Comparison of ENCODE assay signal across 10 cellular contexts in genomic region chr1:109630081-109630880, GRCh38. TPM values are rescaled to one million over a fixed set of nuclear protein-coding genes. Genes with fewer than 3 reads are reported as not detected.
A peak's percentile ranks its signal among the peaks of the same experiment; 100 is the strongest.
DNase-seq lines count a peak whose midpoint lies in the region; ATAC-seq, FAIRE-seq and TF ChIP-seq lines count a peak whose summit lies in the region.
"Had no signal": no experiment of that assay in that cellular context is flagged by ENCODE, and none has a peak within 500 bp of the region (broad histone marks: within the 10 kb centered on the region; RNA-seq: fewer than 3 reads in every experiment).

No MANE protein-coding gene starts in this region.

- TF ChIP-seq CTCF in hepatocyte (IDR thresholded peaks at IDR 0.05; ENCODE audit: poor library complexity) (peak; percentile 55), testis (IDR thresholded peaks at IDR 0.05) (peak in 1 of 3 experiments; percentile 51)

- H3K9me3 ChIP-seq in hepatocyte (ENCODE audit: low read depth): no peaks in the 10 kb centered on the region
- H3K9me3 ChIP-seq in testis: no peaks in the 10 kb centered on the region
- H3K9me3 ChIP-seq: SJSA1 had no signal

- ATAC-seq in activated naive CD8-positive, alpha-beta T cell treated with anti-CD3 and anti-CD28 coated beads, Interleukin-2, amount 50 U/mL, for 24 hours: no peak

- peaks cover 24% of the 10 kb centered on the region for H3K36me3 Mint-ChIP-seq in activated naive CD8-positive, alpha-beta T cell treated with anti-CD3 and anti-CD28 coated beads, Interleukin-2, amount 50 U/mL, for 24 hours (ENCODE audit: low read depth)
- H3K36me3 Mint-ChIP-seq in activated naive CD8-positive, alpha-beta T cell treated with anti-CD3 and anti-CD28 coated beads for 36 hours: peaks cover 6% of the 10 kb centered on the region

- no peaks in the 10 kb centered on the region for H3K36me3 ChIP-seq in hepatocyte (replicated peaks; ENCODE audit: insufficient read depth, low read depth)
- no peaks in the 10 kb centered on the region for H3K36me3 ChIP-seq in testis (ENCODE audit: low read depth, missing control alignments)

- H3K4me1 Mint-ChIP-seq in activated naive CD8-positive, alpha-beta T cell treated with anti-CD3 and anti-CD28 coated beads, Interleukin-2, amount 50 U/mL, for 24 hours: peaks cover 11% of the 10 kb centered on the region
- peaks cover 11% of the 10 kb centered on the region for H3K4me1 Mint-ChIP-seq in activated naive CD8-positive, alpha-beta T cell treated with anti-CD3 and anti-CD28 coated beads for 36 hours

- no peaks in the 10 kb centered on the region for H3K79me2 ChIP-seq in hepatocyte

- H3K4me2 ChIP-seq in hepatocyte: no peak overlapping the region

- no peak for FAIRE-seq in GM19239 (lab: Jason Lieb, UNC)

- no peaks in the 10 kb centered on the region for H3K27me3 Mint-ChIP-seq in activated naive CD8-positive, alpha-beta T cell treated with anti-CD3 and anti-CD28 coated beads, Interleukin-2, amount 50 U/mL, for 24 hours
- H3K27me3 Mint-ChIP-seq in activated naive CD8-positive, alpha-beta T cell treated with anti-CD3 and anti-CD28 coated beads for 36 hours: no peaks in the 10 kb centered on the region
- H3K27me3 Mint-ChIP-seq: CD8-positive, alpha-beta memory T cell had no signal

- no peak overlapping the region for H3K4me3 ChIP-seq in hepatocyte
- H3K4me3 ChIP-seq in testis: peak overlapping the region in 1 of 2 donors; percentile 10
- H3K4me3 ChIP-seq: SJSA1 had no signal

- H3K4me3 Mint-ChIP-seq in activated naive CD8-positive, alpha-beta T cell treated with anti-CD3 and anti-CD28 coated beads, Interleukin-2, amount 50 U/mL, for 24 hours: no peak overlapping the region
- H3K4me3 Mint-ChIP-seq in activated naive CD8-positive, alpha-beta T cell treated with anti-CD3 and anti-CD28 coated beads for 36 hours: no peak overlapping the region

- no peaks in the 10 kb centered on the region for H3K9me3 Mint-ChIP-seq in activated naive CD8-positive, alpha-beta T cell treated with anti-CD3 and anti-CD28 coated beads, Interleukin-2, amount 50 U/mL, for 24 hours
- no peaks in the 10 kb centered on the region for H3K9me3 Mint-ChIP-seq in activated naive CD8-positive, alpha-beta T cell treated with anti-CD3 and anti-CD28 coated beads for 36 hours
- H3K9me3 Mint-ChIP-seq: CD8-positive, alpha-beta memory T cell had no signal

- peaks cover 7% of the 10 kb centered on the region for H4K20me1 ChIP-seq in hepatocyte (ENCODE audit: insufficient read depth, poor library complexity, severe bottlenecking)

- H3K27ac Mint-ChIP-seq in activated naive CD8-positive, alpha-beta T cell treated with anti-CD3 and anti-CD28 coated beads, Interleukin-2, amount 50 U/mL, for 24 hours: no peak overlapping the region
- no peak overlapping the region for H3K27ac Mint-ChIP-seq in activated naive CD8-positive, alpha-beta T cell treated with anti-CD3 and anti-CD28 coated beads for 36 hours

- H3K9me2 ChIP-seq in hepatocyte (replicated peaks; ENCODE audit: insufficient read depth): no peaks in the 10 kb centered on the region

- no peak overlapping the region for H2AFZ ChIP-seq in hepatocyte

- intact Hi-C loops in testis (cut with DNase I; ENCODE audit: low total_unique reads): loop anchor here (10.0 kb wide), 1 partner anchor 355 kb away; the partner anchor contains the start of gene AHCYL1

- no peak for TF ChIP-seq POLR2A in testis (IDR thresholded peaks at IDR 0.05)

- H3K27ac ChIP-seq in hepatocyte (no peak overlapping the region), testis (no peak overlapping the region)
- H3K27ac ChIP-seq: SJSA1 had no signal

- WGBS in hepatocyte (ENCODE audit: low lambda C conversion rate, missing lambda C conversion rate): 94% methylated on average over 20 of the region's 30 CpGs
- WGBS in testis, 2 donors: 71 to 74% methylated on average over 9 to 28 of the region's 30 CpGs

- no peaks in the 10 kb centered on the region for H3K27me3 ChIP-seq in hepatocyte
- H3K27me3 ChIP-seq in testis: no peaks in the 10 kb centered on the region
- H3K27me3 ChIP-seq: SJSA1 had no signal

- DNase-seq in activated naive CD8-positive, alpha-beta T cell treated with anti-CD3 and anti-CD28 coated beads, Interleukin-2, amount 50 U/mL, for 24 hours: peak; percentile 51
- no peak for DNase-seq in activated naive CD8-positive, alpha-beta T cell treated with anti-CD3 and anti-CD28 coated beads for 36 hours
- peak; percentile 40 to 54 for DNase-seq in activated CD4-positive, alpha-beta T cell treated with anti-CD3 and anti-CD28 coated beads, Interleukin-2, amount 50 U/mL, for 48 hours
- DNase-seq in hepatocyte (ENCODE audit: low spot score): no peak
- DNase-seq in testis: peak; percentile 59
- no peak for DNase-seq in GF-D8 (lab: John Stamatoyannopoulos, UW)
- DNase-seq in GM19239 (ENCODE audit: insufficient read length, low spot score): no peak
- DNase-seq in NCI-H2227 treated with DMSO at 0.1 percent for 48 hours (lab: John Stamatoyannopoulos, UW): no peak

- peaks cover under 1% of the 10 kb centered on the region for H3K4me1 ChIP-seq in hepatocyte (ENCODE audit: insufficient read depth)
- peaks cover 18% of the 10 kb centered on the region for H3K4me1 ChIP-seq in testis
- H3K4me1 ChIP-seq: SJSA1 had no signal

RNA-seq across cellular contexts. Expression of gene AMPD2, which starts 10.6 kb away (rescaled TPM):
- total RNA-seq in activated naive CD8-positive, alpha-beta T cell treated with anti-CD3 and anti-CD28 coated beads for 36 hours: 10 to 100 TPM; 89.5 to 91.4 TPM
- total RNA-seq in hepatocyte (63.1 and 81.9 TPM in 2 replicates), testis (10 to 100 TPM; 54.4 to 54.5 TPM)
- polyA plus RNA-seq in hepatocyte (80.9 and 101 TPM in 2 replicates), testis (ENCODE audit: insufficient read depth, low read depth, low replicate concordance) (35.0 TPM)

RNA-seq across cellular contexts. Expression of gene GNAT2, which starts 10.9 kb away (rescaled TPM):
- under 1 TPM; 0.64 to 0.91 TPM for total RNA-seq in activated naive CD8-positive, alpha-beta T cell treated with anti-CD3 and anti-CD28 coated beads for 36 hours
- 0.96 TPM in 1 of 2 replicates, not detected in the other for total RNA-seq in hepatocyte
- 0.18 and 0.19 TPM in 2 replicates for polyA plus RNA-seq in hepatocyte
- 1 to 10 TPM; 2.8 to 3.0 TPM for total RNA-seq in testis
- polyA plus RNA-seq in testis (ENCODE audit: insufficient read depth, low read depth, low replicate concordance): 4.1 TPM
- polyA plus RNA-seq: CD8-positive, alpha-beta memory T cell had no signal

RNA-seq across cellular contexts. Expression of gene GSTM4, which starts 25.6 kb away (rescaled TPM):
- 1 to 10 TPM; 2.4 to 3.0 TPM for total RNA-seq in activated naive CD8-positive, alpha-beta T cell treated with anti-CD3 and anti-CD28 coated beads for 36 hours
- total RNA-seq in hepatocyte (64.5 and 99.9 TPM in 2 replicates), testis (10 to 100 TPM; 58.6 to 61.8 TPM)
- polyA plus RNA-seq in hepatocyte (97.4 and 116 TPM in 2 replicates), testis (ENCODE audit: insufficient read depth, low read depth, low replicate concordance) (42.0 TPM)

RNA-seq across cellular contexts. Expression of gene GSTM2, which starts 37.6 kb away (rescaled TPM):
- 1 to 10 TPM; 7.4 to 8.5 TPM for total RNA-seq in activated naive CD8-positive, alpha-beta T cell treated with anti-CD3 and anti-CD28 coated beads for 36 hours
- 46.5 and 48.7 TPM in 2 replicates for total RNA-seq in hepatocyte
- polyA plus RNA-seq in hepatocyte: 91.4 and 106 TPM in 2 replicates
- 100 to 1,000 TPM in 1 of 2 donors, 10 to 100 TPM in 1; 83.2 to 131 TPM for total RNA-seq in testis
- 68.0 TPM for polyA plus RNA-seq in testis (ENCODE audit: insufficient read depth, low read depth, low replicate concordance)

RNA-seq across cellular contexts. Expression of gene GSTM1, which starts 57.3 kb away (rescaled TPM):
- total RNA-seq in activated naive CD8-positive, alpha-beta T cell treated with anti-CD3 and anti-CD28 coated beads for 36 hours: not detected
- total RNA-seq in hepatocyte (19.9 and 21.1 TPM in 2 replicates), testis (not detected)
- polyA plus RNA-seq in hepatocyte (44.3 and 47.4 TPM in 2 replicates), testis (ENCODE audit: insufficient read depth, low read depth, low replicate concordance) (not detected)
- total RNA-seq: CD8-positive, alpha-beta memory T cell had no signal
- polyA plus RNA-seq: CD8-positive, alpha-beta memory T cell had no signal

Comparison
In these comparisons a context has a peak if more than half of its experiments do, and no peak if none do; other contexts are left out.
1. DNase-seq: peak in activated naive CD8-positive, alpha-beta T cell treated with anti-CD3 and anti-CD28 coated beads, Interleukin-2, amount 50 U/mL, for 24 hours (single experiment), activated CD4-positive, alpha-beta T cell treated with anti-CD3 and anti-CD28 coated beads, Interleukin-2, amount 50 U/mL, for 48 hours (2 of 2) and testis (single experiment); none in activated naive CD8-positive, alpha-beta T cell treated with anti-CD3 and anti-CD28 coated beads for 36 hours (single experiment), hepatocyte (single experiment), GF-D8 (single experiment), GM19239 (single experiment) and NCI-H2227 treated with DMSO at 0.1 percent for 48 hours (single experiment).
2. RNA of gene GSTM4, which starts 25.6 kb away (total RNA-seq): 64.5 to 99.9 TPM in hepatocyte and 58.6 to 61.8 TPM in testis; 2.4 to 3.0 TPM in activated naive CD8-positive, alpha-beta T cell treated with anti-CD3 and anti-CD28 coated beads for 36 hours; every median in the first group is over 10 times any median in the second.